8 cellular contexts compared by ENCODE assay signal in genomic region chrX:139931646-139932076, GRCh38. TPM values are rescaled to one million over a fixed set of nuclear protein-coding genes. Genes with fewer than 3 reads are reported as not detected.
A peak's percentile ranks its signal among the peaks of the same experiment; 100 is the strongest.
DNase-seq lines count a peak whose midpoint lies in the region; ATAC-seq and TF ChIP-seq lines count a peak whose summit lies in the region.

No MANE protein-coding gene starts in this region.

- H3K79me2 ChIP-seq in mesendoderm (ENCODE audit: control insufficient read depth, insufficient read depth, low read length), result peaks cover 25% of the 10 kb centered on the region

- H3K4me3 ChIP-seq in heart left ventricle, result peak overlapping the region; percentile 52 to 97 (median 77)
- H3K4me3 ChIP-seq in body of pancreas, result peak overlapping the region in 1 of 2 donors; percentile 48
- peak overlapping the region; percentile 62 for H3K4me3 ChIP-seq in mesendoderm (ENCODE audit: low read length)
- peak overlapping the region; percentile 69 to 77 for H3K4me3 ChIP-seq in vagina

- TF ChIP-seq CTCF in heart left ventricle (IDR thresholded peaks at IDR 0.05), result no peak
- TF ChIP-seq CTCF in body of pancreas (IDR thresholded peaks at IDR 0.05), result no peak
- TF ChIP-seq CTCF in vagina (IDR thresholded peaks at IDR 0.05), result no peak

- DNase-seq in heart left ventricle, result peak in 2 of 5 donors; percentile 5 to 33
- DNase-seq in Right ventricle myocardium superior, result no peak
- peak in 1 of 4 donors; percentile 11 for DNase-seq in body of pancreas
- no peak for DNase-seq in mesendoderm
- no peak for DNase-seq in vagina (ENCODE audit: extremely low spot score in 2 of 2)
- no peak for DNase-seq in T1000 (lab: John Stamatoyannopoulos, UW)

- no peak overlapping the region for H2BK15ac ChIP-seq in mesendoderm (replicated peaks; ENCODE audit: low read depth)

- H3K4me1 ChIP-seq in heart left ventricle (peaks cover 0 to 10% (median 0%) of the 10 kb centered on the region in 12 donors), body of pancreas (no peaks in the 10 kb centered on the region), mesendoderm (ENCODE audit: control insufficient read depth, low read depth, low read length) (peaks cover 4% of the 10 kb centered on the region), vagina (peaks cover 4% of the 10 kb centered on the region)

- TF ChIP-seq POLR2A in heart left ventricle (IDR thresholded peaks at IDR 0.05) (no peak), body of pancreas (IDR thresholded peaks at IDR 0.05) (no peak), vagina (IDR thresholded peaks at IDR 0.05) (no peak)

- no peak overlapping the region for H2BK120ac ChIP-seq in mesendoderm (ENCODE audit: low read depth, low read length)

- peak overlapping the region; percentile 60 for H3K4ac ChIP-seq in mesendoderm (ENCODE audit: low read depth, low read length)

- H3K18ac ChIP-seq in mesendoderm (ENCODE audit: low read length), result peak overlapping the region; percentile 95

- WGBS in heart left ventricle, 4 donors, result 0 to 29% (median 13%) methylated on average over 17 to 33 of the region's 33 CpGs
- 1% methylated on average over 33 of the region's 33 CpGs; no CpG with 5 or more reads in 1 of the 2 donors for WGBS in body of pancreas, 2 donors
- WGBS in mesendoderm (ENCODE audit: extremely low coverage, insufficient coverage, low lambda C conversion rate), result no CpG with 5 or more reads among the region's 33 CpGs

- H3K27me3 ChIP-seq in heart left ventricle (peaks cover 0 to 14% (median 0%) of the 10 kb centered on the region in 9 donors), body of pancreas (no peaks in the 10 kb centered on the region), mesendoderm (ENCODE audit: insufficient read depth, low read length, poor library complexity) (no peaks in the 10 kb centered on the region), vagina (no peaks in the 10 kb centered on the region)

- no peak overlapping the region for H3K23ac ChIP-seq in mesendoderm (ENCODE audit: low read length)

- H2BK5ac ChIP-seq in mesendoderm (ENCODE audit: low read length), result no peak overlapping the region

- H3K36me3 ChIP-seq in heart left ventricle (no peaks in the 10 kb centered on the region), body of pancreas (replicated peaks in 1 of 2; ENCODE audit: insufficient read depth in 1 of 2, low read depth in 2 of 2) (no peaks in the 10 kb centered on the region), mesendoderm (ENCODE audit: control insufficient read depth, insufficient read depth, low read length) (no peaks in the 10 kb centered on the region), vagina (no peaks in the 10 kb centered on the region)

- H2AK5ac ChIP-seq in mesendoderm (ENCODE audit: low read length), result no peak overlapping the region

- no peak overlapping the region for H4K8ac ChIP-seq in mesendoderm (ENCODE audit: low read depth, low read length)

- H3K4me2 ChIP-seq in mesendoderm (ENCODE audit: low read length), result peak overlapping the region; percentile 11

- no peaks in the 10 kb centered on the region for H3K9me3 ChIP-seq in heart left ventricle
- no peaks in the 10 kb centered on the region for H3K9me3 ChIP-seq in body of pancreas
- H3K9me3 ChIP-seq in vagina, result no peaks in the 10 kb centered on the region

- ATAC-seq in heart left ventricle, result no peak
- ATAC-seq in Right ventricle myocardium superior (ENCODE audit: poor library complexity), result no peak
- ATAC-seq in body of pancreas, result no peak
- no peak for ATAC-seq in HG02623 (IDR thresholded peaks at IDR 0.05; ENCODE audit: unreplicated experiment)
- no peak for ATAC-seq in HG03354 (IDR thresholded peaks at IDR 0.05; ENCODE audit: poor library complexity, severe bottlenecking, unreplicated experiment)

- H4K5ac ChIP-seq in mesendoderm (ENCODE audit: low read length), result no peak overlapping the region

- peak overlapping the region; percentile 70 for H3K9ac ChIP-seq in mesendoderm (ENCODE audit: low read length)

- intact Hi-C loops in heart left ventricle (cut with DNase I), result loop anchor here in 3 of 10 donors (2.0 to 10.0 kb wide), 4 partner anchors 51 to 167 kb away; no protein-coding TSS in a partner anchor
- intact Hi-C loops in Right ventricle myocardium superior (cut with DNase I), result no loop called here
- intact Hi-C loops in body of pancreas (cut with DNase I), result no loop called here
- intact Hi-C loops in vagina (cut with DNase I), result loop anchor here (5.0 kb wide), 1 partner anchor 1524 kb away; no protein-coding TSS in a partner anchor

- H3K27ac ChIP-seq in heart left ventricle (peak overlapping the region in 6 of 12 donors; percentile 29 to 97 (median 94)), body of pancreas (peak overlapping the region in 3 of 4 donors; percentile 93 to 98 (median 94)), mesendoderm (ENCODE audit: low read depth, low read length) (no peak overlapping the region), vagina (peak overlapping the region; percentile 94)

- peak overlapping the region; percentile 78 for H3K56ac ChIP-seq in mesendoderm (ENCODE audit: low read length)

- H3K79me1 ChIP-seq in mesendoderm (ENCODE audit: low read length), result no peaks in the 10 kb centered on the region

RNA-seq across cellular contexts. Expression of gene ATP11C, which starts 1.2 kb away (rescaled TPM):
- total RNA-seq in heart left ventricle, result 10 to 100 TPM in 1 of 9 donors, 1 to 10 TPM in 8; 2.1 to 10.2 (median 4.6) TPM
- polyA plus RNA-seq in heart left ventricle, result 1 to 10 TPM; 1.1 to 3.3 TPM
- total RNA-seq in Right ventricle myocardium superior, result 3.1 TPM
- total RNA-seq in body of pancreas, result 10 to 100 TPM; 10.5 to 14.5 TPM
- polyA plus RNA-seq in mesendoderm (2013, experiment 1 of 2), result 35.7 TPM
- polyA plus RNA-seq in mesendoderm (2013, experiment 2 of 2), result 36.6 TPM
- 24.1 TPM for total RNA-seq in vagina

RNA-seq across cellular contexts. Expression of gene CXorf66, which starts 33.7 kb away (rescaled TPM):
- total RNA-seq in heart left ventricle, result not detected
- polyA plus RNA-seq in heart left ventricle, result not detected
- total RNA-seq in Right ventricle myocardium superior, result not detected
- total RNA-seq in body of pancreas, result not detected
- polyA plus RNA-seq in mesendoderm (2013, experiment 1 of 2), result not detected
- polyA plus RNA-seq in mesendoderm (2013, experiment 2 of 2), result not detected
- not detected for total RNA-seq in vagina
